ENCODE assay signal across 27 cellular contexts in the genomic region with DNA sequence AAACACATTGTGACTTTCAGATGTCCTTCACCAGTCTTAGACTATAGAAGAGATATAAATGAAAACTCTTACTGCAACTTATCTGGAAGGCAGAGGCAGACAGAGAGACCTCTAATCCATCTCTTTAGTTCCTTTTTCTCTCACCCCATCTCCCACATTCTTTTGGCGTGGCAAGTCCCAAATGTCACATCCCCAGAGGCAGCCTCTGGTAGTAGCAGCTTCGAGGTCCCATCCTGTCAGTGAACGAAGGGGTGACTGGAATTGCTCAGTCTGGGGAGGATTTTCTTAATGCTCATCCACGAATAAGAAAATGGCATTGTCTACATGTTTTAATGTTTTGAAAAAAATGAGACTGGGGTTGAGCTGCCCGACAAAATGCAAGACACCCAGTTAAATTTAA.
"Had no signal": no experiment of that assay in that cellular context is flagged by ENCODE, and none has a peak within 500 bp of the region (broad histone marks: within the 10 kb centered on the region; RNA-seq: fewer than 3 reads in every experiment).

No MANE protein-coding gene starts in this region.

- ATAC-seq: natural killer cell; psoas muscle; right cardiac atrium; right lobe of liver; stimulated activated effector memory CD8-positive, alpha-beta T cell treated with anti-CD3 and anti-CD28 coated beads, Interleukin-12 subunit alpha, Interleukin-12 subunit beta, amount 100 ng/mL, for 72 hours; stimulated activated naive B cell treated with anti-CD40 and anti-IgM and Interleukin-4, amounts not matched to agents 10 μg/mL and 1 μg/mL and 100 μg/mL, for 72 hours had no signal

- H3K27me3 Mint-ChIP-seq: progenitor cell of endocrine pancreas; stimulated activated naive B cell treated with anti-CD40 and anti-IgM and Interleukin-4, amounts not matched to agents 10 μg/mL and 1 μg/mL and 100 μg/mL, for 72 hours; stimulated activated naive CD8-positive, alpha-beta T cell treated with anti-CD3 and anti-CD28 coated beads, Interleukin-15, Interleukin-2, amounts not matched to agents 100 ng/mL and 50 ng/mL, for 24 hours had no signal

- H3K9me3 Mint-ChIP-seq: nephron; stimulated activated effector memory CD8-positive, alpha-beta T cell treated with anti-CD3 and anti-CD28 coated beads, Interleukin-12 subunit alpha, Interleukin-12 subunit beta, amount 100 ng/mL, for 72 hours; stimulated activated naive B cell treated with anti-CD40 and anti-IgM and Interleukin-4, amounts not matched to agents 10 μg/mL and 1 μg/mL and 100 μg/mL, for 72 hours had no signal

- H3K9ac ChIP-seq: parathyroid adenoma had no signal

- H3K4me3 ChIP-seq: psoas muscle, right lobe of liver, sigmoid colon, stomach, thoracic aorta, thyroid gland, tibial nerve, upper lobe of left lung, vagina had no signal

- H3K4me1 ChIP-seq: parathyroid adenoma, psoas muscle, right lobe of liver, sigmoid colon, stomach, thyroid gland, tibial nerve, upper lobe of left lung, vagina had no signal

- H3K79me2 ChIP-seq: parathyroid adenoma had no signal

- H3K36me3 ChIP-seq: neutrophil, right lobe of liver, sigmoid colon, stomach, thoracic aorta, thyroid gland, tibial nerve, upper lobe of left lung, vagina had no signal

- H3K9me3 ChIP-seq: neutrophil, psoas muscle, right lobe of liver, sigmoid colon, stomach, thoracic aorta, thyroid gland, tibial nerve, upper lobe of left lung, vagina had no signal

- H3K27ac Mint-ChIP-seq: natural killer cell; nephron; progenitor cell of endocrine pancreas; stimulated activated effector memory CD8-positive, alpha-beta T cell treated with anti-CD3 and anti-CD28 coated beads, Interleukin-12 subunit alpha, Interleukin-12 subunit beta, amount 100 ng/mL, for 72 hours; stimulated activated naive B cell treated with anti-CD40 and anti-IgM and Interleukin-4, amounts not matched to agents 10 μg/mL and 1 μg/mL and 100 μg/mL, for 72 hours; stimulated activated naive CD8-positive, alpha-beta T cell treated with anti-CD3 and anti-CD28 coated beads, Interleukin-15, Interleukin-2, amounts not matched to agents 100 ng/mL and 50 ng/mL, for 24 hours had no signal

- DNase-seq: natural killer cell; nucleus accumbens; posterior cingulate gyrus; psoas muscle; right cardiac atrium; right lobe of liver; sigmoid colon; small intestine; stimulated activated CD4-positive, alpha-beta T cell treated with anti-CD3 and anti-CD28 coated beads, Interleukin-15, amount 100 ng/mL, for 24 hours; stimulated activated CD4-positive, alpha-beta T cell treated with anti-CD3 and anti-CD28 coated beads, Interleukin-2, amount 100 ng/mL, for 24 hours; stimulated activated CD4-positive, alpha-beta T cell treated with anti-CD3 and anti-CD28 coated beads, Interleukin-2, amount 100 ng/mL, for 48 hours; stimulated activated CD4-positive, alpha-beta T cell treated with anti-CD3 and anti-CD28 coated beads, Interleukin-4, amount 100 ng/mL, for 24 hours; stimulated activated naive B cell treated with anti-CD40 and anti-IgM and Interleukin-4, amounts not matched to agents 10 μg/mL and 1 μg/mL and 100 μg/mL, for 72 hours; stimulated activated naive CD4-positive, alpha-beta T cell treated with Interleukin-2 at 50 U/mL for 16 hours; stomach; thyroid gland; trophoblast cell; upper lobe of left lung had no signal

- H3K4me3 Mint-ChIP-seq: natural killer cell; nephron; stimulated activated effector memory CD8-positive, alpha-beta T cell treated with anti-CD3 and anti-CD28 coated beads, Interleukin-12 subunit alpha, Interleukin-12 subunit beta, amount 100 ng/mL, for 72 hours; stimulated activated naive B cell treated with anti-CD40 and anti-IgM and Interleukin-4, amounts not matched to agents 10 μg/mL and 1 μg/mL and 100 μg/mL, for 72 hours; stimulated activated naive CD8-positive, alpha-beta T cell treated with anti-CD3 and anti-CD28 coated beads, Interleukin-15, Interleukin-2, amounts not matched to agents 100 ng/mL and 50 ng/mL, for 24 hours had no signal

- H3K36me3 Mint-ChIP-seq: natural killer cell; stimulated activated effector memory CD8-positive, alpha-beta T cell treated with anti-CD3 and anti-CD28 coated beads, Interleukin-12 subunit alpha, Interleukin-12 subunit beta, amount 100 ng/mL, for 72 hours; stimulated activated naive B cell treated with anti-CD40 and anti-IgM and Interleukin-4, amounts not matched to agents 10 μg/mL and 1 μg/mL and 100 μg/mL, for 72 hours had no signal

- H3K4me1 Mint-ChIP-seq: natural killer cell; nephron; stimulated activated effector memory CD8-positive, alpha-beta T cell treated with anti-CD3 and anti-CD28 coated beads, Interleukin-12 subunit alpha, Interleukin-12 subunit beta, amount 100 ng/mL, for 72 hours; stimulated activated naive B cell treated with anti-CD40 and anti-IgM and Interleukin-4, amounts not matched to agents 10 μg/mL and 1 μg/mL and 100 μg/mL, for 72 hours had no signal

- H2AFZ ChIP-seq: parathyroid adenoma had no signal

- H3K27me3 ChIP-seq: neutrophil, right lobe of liver, sigmoid colon, stomach, thyroid gland, tibial nerve, upper lobe of left lung, vagina had no signal

- H3K27ac ChIP-seq: neutrophil, parathyroid adenoma, psoas muscle, right lobe of liver, sigmoid colon, stomach, thoracic aorta, thyroid gland, tibial nerve, upper lobe of left lung, vagina had no signal
